ENCODE assay signal across 8 cellular contexts in genomic region chr7:92528958-92529264, GRCh38. TPM values are rescaled to one million over a fixed set of nuclear protein-coding genes. Genes with fewer than 3 reads are reported as not detected.
DNase-seq lines count a peak whose midpoint lies in the region; ATAC-seq and TF ChIP-seq lines count a peak whose summit lies in the region.

No MANE protein-coding gene starts in this region.

- H3K4me2 ChIP-seq in osteoblast (ENCODE audit: insufficient read depth, low read length), result peak overlapping the region; percentile 77

- H4K20me1 ChIP-seq in osteoblast (ENCODE audit: insufficient read depth, low read length), result no peaks in the 10 kb centered on the region

- peaks cover 18% of the 10 kb centered on the region for H3K36me3 ChIP-seq in ectodermal cell (ENCODE audit: control insufficient read depth, insufficient read depth, low read length)
- peaks cover 21% of the 10 kb centered on the region for H3K36me3 ChIP-seq in osteoblast (ENCODE audit: insufficient read depth, low read length)

- no peaks in the 10 kb centered on the region for H3K9me3 ChIP-seq in ectodermal cell (ENCODE audit: control insufficient read depth, low read length)
- no peaks in the 10 kb centered on the region for H3K9me3 ChIP-seq in osteoblast (ENCODE audit: low read depth, low read length)

- H3K4me3 ChIP-seq in Jurkat, Clone E6-1 (ENCODE audit: low read length), result peak overlapping the region; percentile 71
- H3K4me3 ChIP-seq in ectodermal cell (ENCODE audit: insufficient read depth, low read depth, low read length) (peak overlapping the region; percentile 96), osteoblast (ENCODE audit: insufficient read depth, low read length) (peak overlapping the region; percentile 90)

- WGBS in ectodermal cell, 2 experiments, result 2% methylated on average over 13 of the region's 13 CpGs

- no peak for DNase-seq in Jurkat, Clone E6-1 (ENCODE audit: low read depth, low spot score)
- DNase-seq in osteoblast (ENCODE audit: insufficient read length, low spot score, missing footprints) (peak; percentile 38), kidney glomerular epithelial cell (lab: John Stamatoyannopoulos, UW) (no peak)
- DNase-seq in stimulated activated CD4-positive, alpha-beta T cell treated with anti-CD3 and anti-CD28 coated beads, Interleukin-2, amount 100 ng/mL, for 48 hours, result no peak
- no peak for DNase-seq in effector CD8-positive, alpha-beta T cell (lab: John Stamatoyannopoulos, UW)

- ATAC-seq in GM19351 (IDR thresholded peaks at IDR 0.05; ENCODE audit: unreplicated experiment) (peak; percentile 3), HG02588 (IDR thresholded peaks at IDR 0.05; ENCODE audit: unreplicated experiment) (no peak)

- peak overlapping the region; percentile 99 for H2AFZ ChIP-seq in osteoblast (ENCODE audit: low read length)

- H3K27ac ChIP-seq in ectodermal cell (ENCODE audit: insufficient read depth, low read depth, low read length, poor library complexity, severe bottlenecking) (peak overlapping the region; percentile 83), osteoblast (ENCODE audit: low read depth, low read length) (peak overlapping the region; percentile 97)

- TF ChIP-seq CTCF in osteoblast (IDR thresholded peaks at IDR 0.05; ENCODE audit: extremely low read depth, low read depth, low read length), result no peak

- no peaks in the 10 kb centered on the region for H3K27me3 ChIP-seq in ectodermal cell (ENCODE audit: control insufficient read depth, insufficient read depth, low read length, poor library complexity, severe bottlenecking)
- H3K27me3 ChIP-seq in osteoblast (ENCODE audit: insufficient read depth, low read length), result no peaks in the 10 kb centered on the region

- peaks cover 4% of the 10 kb centered on the region for H3K4me1 ChIP-seq in ectodermal cell (ENCODE audit: control insufficient read depth, insufficient read depth, low read length)
- H3K4me1 ChIP-seq in osteoblast (ENCODE audit: insufficient read depth, low read length), result peaks cover 11% of the 10 kb centered on the region

- H3K79me2 ChIP-seq in osteoblast (ENCODE audit: insufficient read depth, low read length), result peaks cover 40% of the 10 kb centered on the region

RNA-seq across cellular contexts. Expression of gene RBM48, which starts 0.3 kb away (rescaled TPM):
- polyA plus RNA-seq in Jurkat, Clone E6-1 (2012; ENCODE audit: insufficient read depth, insufficient read length), result 12.8 TPM
- polyA plus RNA-seq in ectodermal cell (2013, experiment 1 of 4), result 17.3 TPM
- polyA plus RNA-seq in ectodermal cell (2013, experiment 2 of 4), result 17.3 TPM
- 14.7 TPM for polyA plus RNA-seq in ectodermal cell (2013, experiment 3 of 4)
- polyA plus RNA-seq in ectodermal cell (2013, experiment 4 of 4), result 15.8 TPM
- total RNA-seq in osteoblast, result 7.4 and 11.2 TPM in 2 replicates

RNA-seq across cellular contexts. Expression of gene PEX1, which starts 0.6 kb away (rescaled TPM):
- 16.6 TPM for polyA plus RNA-seq in Jurkat, Clone E6-1 (2012; ENCODE audit: insufficient read depth, insufficient read length)
- polyA plus RNA-seq in ectodermal cell (2013, experiment 1 of 4), result 31.4 TPM
- 29.0 TPM for polyA plus RNA-seq in ectodermal cell (2013, experiment 2 of 4)
- polyA plus RNA-seq in ectodermal cell (2013, experiment 3 of 4), result 27.4 TPM
- 24.8 TPM for polyA plus RNA-seq in ectodermal cell (2013, experiment 4 of 4)
- 23.6 and 25.7 TPM in 2 replicates for total RNA-seq in osteoblast

RNA-seq across cellular contexts. Expression of gene ERVW-1, which starts 51.2 kb away (rescaled TPM):
- polyA plus RNA-seq in Jurkat, Clone E6-1 (2012; ENCODE audit: insufficient read depth, insufficient read length), result not detected
- polyA plus RNA-seq in ectodermal cell (2013, experiment 1 of 4), result not detected
- not detected for polyA plus RNA-seq in ectodermal cell (2013, experiment 2 of 4)
- not detected for polyA plus RNA-seq in ectodermal cell (2013, experiment 3 of 4)
- polyA plus RNA-seq in ectodermal cell (2013, experiment 4 of 4), result not detected
- not detected in 2 replicates for total RNA-seq in osteoblast
